8 cellular contexts compared by ENCODE assay signal in the genomic region with DNA sequence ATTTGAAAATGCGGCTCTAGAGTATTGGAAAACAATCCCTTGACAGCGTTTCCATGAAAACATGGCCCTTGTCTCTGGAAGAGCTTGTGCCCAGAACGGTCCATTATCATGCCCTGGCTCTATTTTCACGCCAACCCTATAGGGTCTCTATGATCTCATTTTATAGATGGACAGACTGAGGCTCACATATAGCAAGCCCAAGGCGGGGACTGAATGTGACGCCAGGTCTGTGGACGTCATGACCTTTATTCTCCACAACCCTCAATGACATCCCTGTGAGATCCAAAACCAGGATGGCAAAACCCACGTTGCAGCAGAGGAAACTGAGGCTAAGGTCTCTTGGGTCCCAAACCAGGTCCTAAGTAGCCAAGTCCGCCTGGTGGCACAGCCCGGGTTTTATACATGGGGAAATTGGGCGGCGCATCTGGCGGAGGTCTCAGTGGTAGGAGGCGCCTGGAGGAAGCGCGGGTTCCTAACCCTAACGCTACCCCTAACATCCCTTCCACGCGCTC. TPM values are rescaled to one million over a fixed set of nuclear protein-coding genes. Genes with fewer than 3 reads are reported as not detected.
DNase-seq lines count a peak whose midpoint lies in the region; ATAC-seq, FAIRE-seq and TF ChIP-seq lines count a peak whose summit lies in the region.

No MANE protein-coding gene starts in this region.

- H3K27ac ChIP-seq in right atrium auricular region: peak overlapping the region; percentile 73 to 84
- peak overlapping the region in 2 of 4 donors; percentile 77 for H3K27ac ChIP-seq in body of pancreas

- no peak for TF ChIP-seq CTCF in right atrium auricular region (IDR thresholded peaks at IDR 0.05)
- no peak for TF ChIP-seq CTCF in astrocyte of the spinal cord (IDR thresholded peaks at IDR 0.05; ENCODE audit: low read depth, low read length)
- TF ChIP-seq CTCF in body of pancreas (IDR thresholded peaks at IDR 0.05): no peak

- intact Hi-C loops in Right ventricle myocardium superior (cut with DNase I): no loop called here
- intact Hi-C loops in body of pancreas (cut with DNase I): no loop called here

- H3K27me3 ChIP-seq in right atrium auricular region: no peaks in the 10 kb centered on the region
- H3K27me3 ChIP-seq in mononuclear cell (ENCODE audit: insufficient read depth, low read length): no peaks in the 10 kb centered on the region
- H3K27me3 ChIP-seq in body of pancreas: no peaks in the 10 kb centered on the region

- H3K4me1 ChIP-seq in right atrium auricular region (peaks cover 0 to 48% of the 10 kb centered on the region in 2 donors), mononuclear cell (ENCODE audit: insufficient read depth, low read length) (peaks cover 44% of the 10 kb centered on the region), body of pancreas (peaks cover 16% of the 10 kb centered on the region)

- WGBS in body of pancreas, 2 donors: 8 to 10% methylated on average over 17 to 19 of the region's 19 CpGs

- no peak for DNase-seq in right atrium auricular region (ENCODE audit: low spot score)
- DNase-seq in Right ventricle myocardium superior: no peak
- DNase-seq in astrocyte of the spinal cord (ENCODE audit: low read depth, low spot score): no peak
- DNase-seq in amygdala (lab: John Stamatoyannopoulos, UW): no peak
- no peak for DNase-seq in body of pancreas
- DNase-seq in GM12891 (ENCODE audit: insufficient read length, low spot score): no peak

- H3K36me3 ChIP-seq in right atrium auricular region (peaks cover 7% of the 10 kb centered on the region), body of pancreas (replicated peaks in 1 of 2; ENCODE audit: insufficient read depth in 1 of 2, low read depth in 2 of 2) (peaks cover 5 to 6% of the 10 kb centered on the region in 2 donors)

- TF ChIP-seq POLR2A in body of pancreas (IDR thresholded peaks at IDR 0.05): no peak
- no peak for TF ChIP-seq POLR2A in GM12891 (IDR thresholded peaks at IDR 0.05; ENCODE audit: low read depth, low read length)

- H3K9me3 ChIP-seq in right atrium auricular region (no peaks in the 10 kb centered on the region), mononuclear cell (ENCODE audit: low read depth, low read length) (no peaks in the 10 kb centered on the region), body of pancreas (no peaks in the 10 kb centered on the region)

- no peak for ATAC-seq in Right ventricle myocardium superior (ENCODE audit: poor library complexity)
- ATAC-seq in body of pancreas: no peak
- ATAC-seq in GM21447 (IDR thresholded peaks at IDR 0.05; ENCODE audit: unreplicated experiment): no peak

- in situ Hi-C loops in astrocyte of the spinal cord (cut with HindIII; ENCODE audit: low sequenced_read_pairs): no loop called here

- FAIRE-seq in GM12891 (lab: Jason Lieb, UNC): no peak

- H3K4me3 ChIP-seq in right atrium auricular region (peak overlapping the region; percentile 57 to 81), astrocyte of the spinal cord (ENCODE audit: low read depth, low read length) (peak overlapping the region; percentile 86), mononuclear cell (ENCODE audit: low read length) (peak overlapping the region; percentile 86), body of pancreas (peak overlapping the region in 1 of 2 donors; percentile 4)

TF ChIP-seq in GM12891, 5 proteins besides CTCF, POLR2A, EP300 and RAD21:
- TF ChIP-seq POU2F2 (IDR thresholded peaks at IDR 0.05; ENCODE audit: low read depth, low read length): no peak
- no peak for TF ChIP-seq PAX5 (IDR thresholded peaks at IDR 0.05; ENCODE audit: insufficient read depth, low read length, severe bottlenecking)
- TF ChIP-seq POLR2AphosphoS5 (IDR thresholded peaks at IDR 0.05; ENCODE audit: low read depth, low read length): no peak
- TF ChIP-seq SPI1 (IDR thresholded peaks at IDR 0.05; ENCODE audit: low read depth, low read length): no peak
- no peak for TF ChIP-seq TAF1 (IDR thresholded peaks at IDR 0.05; ENCODE audit: low read depth, low read length)
TF ChIP-seq in GM12891: peak in this region for 0.

RNA-seq across cellular contexts. Expression of gene COLGALT1, which starts 0.4 kb away (rescaled TPM):
- 10 to 100 TPM; 28.3 to 30.8 TPM for total RNA-seq in right atrium auricular region
- total RNA-seq in Right ventricle myocardium superior: 29.9 TPM
- total RNA-seq in mononuclear cell: 25.3 TPM
- 10 to 100 TPM; 38.9 to 41.5 TPM for total RNA-seq in body of pancreas
- 14.4 TPM for polyA plus RNA-seq in GM12891 (2012; ENCODE audit: low read depth, missing spikeins)

RNA-seq across cellular contexts. Expression of gene PGLS, which starts 43.6 kb away (rescaled TPM):
- total RNA-seq in right atrium auricular region (10 to 100 TPM; 20.4 to 35.9 TPM), Right ventricle myocardium superior (19.6 TPM), mononuclear cell (43.0 TPM), body of pancreas (10 to 100 TPM; 64.9 to 82.7 TPM)
- polyA plus RNA-seq in GM12891 (2012; ENCODE audit: low read depth, missing spikeins): 80.9 TPM
